ENCODE assay signal across 1 cellular context in genomic region chr4:86944964-86945781, GRCh38.
TF ChIP-seq lines count a peak whose summit lies in the region.

No MANE protein-coding gene starts in this region.

TF ChIP-seq in HepG2, 621 proteins besides CTCF, POLR2A, EP300 and RAD21:
- TF ChIP-seq MLX (CRISPR knock-in tag; IDR thresholded peaks at IDR 0.05) (no peak), ZBTB44 (CRISPR knock-in tag; IDR thresholded peaks at IDR 0.05) (no peak), ZFP36L2 (CRISPR knock-in tag; IDR thresholded peaks at IDR 0.05) (no peak), CAMTA2 (CRISPR knock-in tag; IDR thresholded peaks at IDR 0.05; ENCODE audit: borderline replicate concordance) (no peak), ZNF362 (CRISPR knock-in tag; IDR thresholded peaks at IDR 0.05; ENCODE audit: borderline replicate concordance) (0 out of 2 replicates have a peak, but pooled peaks have one; percentile 11), ZSCAN12 (CRISPR knock-in tag; IDR thresholded peaks at IDR 0.05) (no peak), ZNF770 (CRISPR knock-in tag; IDR thresholded peaks at IDR 0.05) (peak; percentile 52), MTA3 (CRISPR knock-in tag; IDR thresholded peaks at IDR 0.05) (no peak), LRRFIP1 (CRISPR knock-in tag; conservative IDR thresholded peaks at IDR 0.05) (no peak)
TF ChIP-seq in HepG2: peak in this region for 2.
